9 cellular contexts compared by ENCODE assay signal in the genomic region with DNA sequence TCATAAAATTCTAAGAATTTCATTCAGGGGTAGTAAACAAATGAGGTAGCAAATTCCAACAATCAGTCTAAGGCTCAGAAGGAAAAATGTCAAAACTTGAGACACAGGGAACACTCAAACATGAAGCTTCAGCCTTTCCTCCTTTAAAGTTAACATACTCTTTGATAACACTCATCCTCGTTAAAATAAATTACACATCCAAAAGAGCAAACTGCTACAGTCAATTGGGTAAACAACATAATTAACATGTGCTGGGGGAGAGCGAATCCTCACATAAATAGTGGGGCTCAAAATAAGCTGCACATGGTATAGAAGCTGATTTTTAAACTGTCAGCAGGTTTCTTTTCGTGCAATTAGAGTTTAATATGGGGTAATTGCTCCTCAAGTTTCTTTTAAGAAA. TPM values are rescaled to one million over a fixed set of nuclear protein-coding genes. Genes with fewer than 3 reads are reported as not detected.
A peak's percentile ranks its signal among the peaks of the same experiment; 100 is the strongest.
DNase-seq lines count a peak whose midpoint lies in the region; ATAC-seq and TF ChIP-seq lines count a peak whose summit lies in the region.
"Had no signal": no experiment of that assay in that cellular context is flagged by ENCODE, and none has a peak within 500 bp of the region (broad histone marks: within the 10 kb centered on the region; RNA-seq: fewer than 3 reads in every experiment).

No MANE protein-coding gene starts in this region.

- H3K9me2 ChIP-seq in Loucy (replicated peaks; ENCODE audit: low read depth, low read length): no peaks in the 10 kb centered on the region

- H3K79me2 ChIP-seq in Loucy (ENCODE audit: insufficient read depth, low read length): peaks cover 98% of the 10 kb centered on the region

- no peaks in the 10 kb centered on the region for H3K27me3 ChIP-seq in BLaER1 treated with 17β-estradiol and CSF1 and Interleukin-3, amounts not matched to agents 10 nM and 100 nM
- no peaks in the 10 kb centered on the region for H3K27me3 ChIP-seq in Loucy (ENCODE audit: insufficient read depth, low read length, poor library complexity, severe bottlenecking)
- H3K27me3 ChIP-seq in upper lobe of right lung: no peaks in the 10 kb centered on the region

- H3K36me3 Mint-ChIP-seq in effector memory CD8-positive, alpha-beta T cell (ENCODE audit: insufficient read depth): peaks cover 48% of the 10 kb centered on the region
- peaks cover 27% of the 10 kb centered on the region for H3K36me3 Mint-ChIP-seq in nephron progenitor cell (ENCODE audit: low read depth)

- intact Hi-C loops in upper lobe of right lung (cut with DNase I): no loop called here

- peak overlapping the region; percentile 17 to 39 for H3K4me3 Mint-ChIP-seq in effector memory CD8-positive, alpha-beta T cell
- peak overlapping the region; percentile 96 for H3K4me3 Mint-ChIP-seq in nephron progenitor cell

- no peak overlapping the region for H3K27ac ChIP-seq in BLaER1 treated with 17β-estradiol and CSF1 and Interleukin-3, amounts not matched to agents 10 nM and 100 nM
- H3K27ac ChIP-seq in upper lobe of right lung: no peak overlapping the region

- H3K4me1 ChIP-seq in BLaER1 treated with 17β-estradiol and CSF1 and Interleukin-3, amounts not matched to agents 10 nM and 100 nM: peaks cover 43 to 95% (median 51%) of the 10 kb centered on the region in 10 experiments
- H3K4me1 ChIP-seq in Loucy (ENCODE audit: insufficient read depth, low read length, poor library complexity, severe bottlenecking) (peaks cover 33% of the 10 kb centered on the region), upper lobe of right lung (peaks cover 55% of the 10 kb centered on the region)

- no peaks in the 10 kb centered on the region for H3F3A ChIP-seq in Loucy (ENCODE audit: low read depth)

- H3K9me3 ChIP-seq in BLaER1 treated with 17β-estradiol and CSF1 and Interleukin-3, amounts not matched to agents 10 nM and 100 nM (replicated peaks in 1 of 11): no peaks in the 10 kb centered on the region
- H3K9me3 ChIP-seq in Loucy (ENCODE audit: insufficient read depth, low read depth, low read length) (no peaks in the 10 kb centered on the region), upper lobe of right lung (no peaks in the 10 kb centered on the region)

- no peak for DNase-seq in effector memory CD8-positive, alpha-beta T cell
- no peak for DNase-seq in nephron progenitor cell
- DNase-seq in upper lobe of right lung: no peak
- DNase-seq in stimulated activated naive CD4-positive, alpha-beta T cell treated with Interleukin-2 at 50 U/mL for 16 hours (lab: John Stamatoyannopoulos, UW): no peak
- DNase-seq in DMS79 treated with DMSO at 0.1 percent for 48 hours (lab: John Stamatoyannopoulos, UW): no peak
- DNase-seq: small intestine had no signal

- peak overlapping the region in 3 of 11 experiments; percentile 63 to 77 (median 66); a peak in 6 of 22 replicates for H3K9ac ChIP-seq in BLaER1 treated with 17β-estradiol and CSF1 and Interleukin-3, amounts not matched to agents 10 nM and 100 nM
- H3K9ac ChIP-seq in Loucy (ENCODE audit: low read depth, low read length, poor library complexity, severe bottlenecking): peak overlapping the region; percentile 73

- H3K4me2 ChIP-seq in BLaER1 treated with 17β-estradiol and CSF1 and Interleukin-3, amounts not matched to agents 10 nM and 100 nM: peak overlapping the region in 10 of 11 experiments; percentile 89 to 99 (median 94); a peak in 13 of 22 replicates
- H3K4me2 ChIP-seq in Loucy (ENCODE audit: low read depth, low read length, poor library complexity, severe bottlenecking): peak overlapping the region; percentile 95

- no peak overlapping the region for H2AFZ ChIP-seq in Loucy (ENCODE audit: low read length)

- H3K27ac Mint-ChIP-seq in effector memory CD8-positive, alpha-beta T cell: peak overlapping the region in 1 of 2 donors; percentile 91
- H3K27ac Mint-ChIP-seq in nephron progenitor cell: peak overlapping the region; percentile 4

- H3K4me3 ChIP-seq in BLaER1 treated with 17β-estradiol and CSF1 and Interleukin-3, amounts not matched to agents 10 nM and 100 nM: peak overlapping the region in 2 of 10 experiments; percentile 8 to 56; a peak in 2 of 20 replicates
- H3K4me3 ChIP-seq in Loucy (ENCODE audit: low read length, poor library complexity, severe bottlenecking) (peak overlapping the region; percentile 76), upper lobe of right lung (no peak overlapping the region)

- ATAC-seq in effector memory CD8-positive, alpha-beta T cell (replicated peaks): no peak
- no peak for ATAC-seq in upper lobe of right lung
- ATAC-seq in GM18520 (IDR thresholded peaks at IDR 0.05; ENCODE audit: unreplicated experiment): no peak

- H3K27me3 Mint-ChIP-seq in effector memory CD8-positive, alpha-beta T cell: no peaks in the 10 kb centered on the region
- H3K27me3 Mint-ChIP-seq in nephron progenitor cell (ENCODE audit: low read depth, poor library complexity): peaks cover 4% of the 10 kb centered on the region

- peaks cover 99 to 100% (median 100%) of the 10 kb centered on the region in 11 experiments for H4K20me1 ChIP-seq in BLaER1 treated with 17β-estradiol and CSF1 and Interleukin-3, amounts not matched to agents 10 nM and 100 nM
- H4K20me1 ChIP-seq in Loucy (ENCODE audit: insufficient read depth, low read length, poor library complexity, severe bottlenecking): peaks cover 73% of the 10 kb centered on the region

- peaks cover 54 to 80% of the 10 kb centered on the region in 2 donors for H3K4me1 Mint-ChIP-seq in effector memory CD8-positive, alpha-beta T cell (ENCODE audit: low read depth in 2 of 2)
- peaks cover 70% of the 10 kb centered on the region for H3K4me1 Mint-ChIP-seq in nephron progenitor cell

- no peak for TF ChIP-seq CTCF in Loucy (conservative IDR thresholded peaks at IDR 0.05; ENCODE audit: low read length)
- no peak for TF ChIP-seq CTCF in nephron progenitor cell (IDR thresholded peaks at IDR 0.05)
- TF ChIP-seq CTCF in upper lobe of right lung (IDR thresholded peaks at IDR 0.05): no peak

- H3K9me3 Mint-ChIP-seq in effector memory CD8-positive, alpha-beta T cell: no peaks in the 10 kb centered on the region
- H3K9me3 Mint-ChIP-seq in nephron progenitor cell: no peaks in the 10 kb centered on the region

- H3K36me3 ChIP-seq in BLaER1 treated with 17β-estradiol and CSF1 and Interleukin-3, amounts not matched to agents 10 nM and 100 nM: peaks cover 55 to 74% (median 60%) of the 10 kb centered on the region in 11 experiments
- H3K36me3 ChIP-seq in Loucy (ENCODE audit: insufficient read depth, low read length): peaks cover 46% of the 10 kb centered on the region
- peaks cover under 1% of the 10 kb centered on the region for H3K36me3 ChIP-seq in upper lobe of right lung

RNA-seq across cellular contexts. Expression of a gene that starts 12.9 kb away (rescaled TPM):
- 139 TPM for total RNA-seq in upper lobe of right lung
